Comparison of ENCODE assay signal across 12 cellular contexts in the genomic region with DNA sequence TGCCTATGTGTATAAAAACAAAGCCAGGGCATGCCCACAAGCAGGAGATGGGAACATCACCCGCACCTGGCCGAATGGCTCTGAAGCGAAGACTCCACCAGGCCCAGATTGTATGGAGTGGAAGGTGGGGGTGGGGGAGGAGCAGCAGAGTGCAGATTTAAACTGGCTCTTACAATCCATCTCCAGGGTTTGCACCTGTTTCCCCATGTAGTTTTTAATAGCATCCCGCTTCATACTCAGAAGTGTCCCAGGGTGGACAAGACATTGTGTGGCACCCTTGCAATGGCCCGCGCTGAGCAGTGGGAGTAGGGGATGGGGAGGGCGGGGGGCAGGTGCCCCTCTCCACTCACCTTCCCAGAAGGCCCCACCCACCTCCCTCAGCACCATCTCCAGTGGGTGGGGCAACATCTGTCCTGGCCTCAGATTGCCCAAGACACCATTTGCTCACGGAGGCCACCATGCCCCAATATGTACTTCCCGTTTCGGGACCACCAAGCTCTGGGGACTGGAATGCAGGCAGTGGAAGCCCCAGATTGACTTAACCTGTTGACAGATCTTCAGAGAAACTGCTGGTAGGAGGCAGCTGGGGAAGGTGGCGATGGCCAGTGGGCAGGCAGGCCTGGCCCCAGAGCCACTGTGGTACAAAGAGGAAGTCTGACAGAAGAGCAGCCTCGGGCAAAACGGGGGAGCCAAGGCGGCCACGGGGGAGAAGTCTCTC. TPM values are rescaled to one million over a fixed set of nuclear protein-coding genes. Genes with fewer than 3 reads are reported as not detected.
DNase-seq lines count a peak whose midpoint lies in the region; ATAC-seq and TF ChIP-seq lines count a peak whose summit lies in the region.
"Had no signal": no experiment of that assay in that cellular context is flagged by ENCODE, and none has a peak within 500 bp of the region (broad histone marks: within the 10 kb centered on the region; RNA-seq: fewer than 3 reads in every experiment).

No MANE protein-coding gene starts in this region.

- no peak overlapping the region for H3K4me2 ChIP-seq in OCI-LY7 (ENCODE audit: low read length)

- H3K4me3 ChIP-seq in OCI-LY7 (ENCODE audit: low read depth, low read length, poor library complexity, severe bottlenecking) (no peak overlapping the region), skeletal muscle tissue (ENCODE audit: low read length in 3 of 3) (no peak overlapping the region), prostate gland (no peak overlapping the region)
- H3K4me3 ChIP-seq in effector memory CD4-positive, alpha-beta T cell (ENCODE audit: insufficient read depth, low read depth, low read length, poor library complexity, severe bottlenecking): no peak overlapping the region

- intact Hi-C loops in OCI-LY7 (cut with micrococcal nuclease; ENCODE audit: unreplicated experiment) (no loop called here), prostate gland (cut with DNase I) (no loop called here)

- H2AFZ ChIP-seq in OCI-LY7 (ENCODE audit: low read length): no peak overlapping the region

- POLR2A ChIA-PET in OCI-LY7 (lab: Charles Lee): interaction anchor here (0.7 kb wide), 1 partner anchor 17 kb away, joined by 3 read pairs; no protein-coding TSS in a partner anchor

- CTCF ChIA-PET in OCI-LY7 (lab: Charles Lee; ENCODE audit: unreplicated experiment): interaction anchor here (0.6 kb wide), 1 partner anchor 113 kb away, joined by 3 read pairs; no protein-coding TSS in a partner anchor

- H3K4me1 ChIP-seq in OCI-LY7 (ENCODE audit: insufficient read depth, low read length, poor library complexity, severe bottlenecking): peaks cover 89% of the 10 kb centered on the region
- H3K4me1 ChIP-seq in effector memory CD4-positive, alpha-beta T cell (ENCODE audit: control insufficient read depth, insufficient read depth, low read length, poor library complexity, severe bottlenecking): peaks cover 99% of the 10 kb centered on the region
- H3K4me1 ChIP-seq in skeletal muscle tissue (ENCODE audit: control insufficient read depth in 3 of 3, insufficient read depth in 3 of 3, low read length in 3 of 3): peaks cover 74 to 84% (median 77%) of the 10 kb centered on the region in 3 donors
- no peaks in the 10 kb centered on the region for H3K4me1 ChIP-seq in prostate gland (replicated peaks)

- no peak for TF ChIP-seq CTCF in OCI-LY7 (conservative IDR thresholded peaks at IDR 0.05; ENCODE audit: low read length)
- TF ChIP-seq CTCF in prostate gland (IDR thresholded peaks at IDR 0.05): no peak

- no peaks in the 10 kb centered on the region for H3K27me3 ChIP-seq in effector memory CD4-positive, alpha-beta T cell (replicated peaks; ENCODE audit: control insufficient read depth, insufficient read depth, low read length, poor library complexity, severe bottlenecking)
- H3K27me3 ChIP-seq in skeletal muscle tissue (ENCODE audit: control insufficient read depth in 3 of 3, insufficient read depth in 3 of 3, low read length in 3 of 3) (no peaks in the 10 kb centered on the region), prostate gland (replicated peaks; ENCODE audit: insufficient read depth) (no peaks in the 10 kb centered on the region)

- H3K9ac ChIP-seq in skeletal muscle tissue (ENCODE audit: low read depth in 1 of 3, low read length in 3 of 3): peak overlapping the region in 1 of 3 donors; percentile 60

- WGBS in prostate gland: 84% methylated on average over 14 of the region's 15 CpGs

- H3K27ac ChIP-seq in OCI-LY7 (ENCODE audit: low read depth, low read length, poor library complexity, severe bottlenecking) (peak overlapping the region; percentile 88), skeletal muscle tissue (ENCODE audit: low read depth, low read length) (peak overlapping the region; percentile 67), prostate gland (no peak overlapping the region)
- H3K27ac ChIP-seq in effector memory CD4-positive, alpha-beta T cell (ENCODE audit: insufficient read depth, low read length, poor library complexity, severe bottlenecking): peak overlapping the region; percentile 78

- no peak for ATAC-seq in HG03571 (IDR thresholded peaks at IDR 0.05; ENCODE audit: unreplicated experiment)
- no peak for ATAC-seq in GM21515 (IDR thresholded peaks at IDR 0.05; ENCODE audit: unreplicated experiment)

- no peaks in the 10 kb centered on the region for H3K79me2 ChIP-seq in OCI-LY7 (ENCODE audit: insufficient read depth, low read depth, low read length)

- DNase-seq in NCI-H2171 treated with DMSO at 0.1 percent for 48 hours (lab: John Stamatoyannopoulos, UW): peak; percentile 23
- DNase-seq in NCI-H2171 (lab: John Stamatoyannopoulos, UW): no peak
- no peak for DNase-seq in OCI-LY7 (ENCODE audit: low spot score)
- no peak for DNase-seq in effector memory CD4-positive, alpha-beta T cell
- DNase-seq in prostate gland (ENCODE audit: low spot score): no peak
- DNase-seq: activated effector memory CD4-positive, alpha-beta T cell treated with anti-CD3 and anti-CD28 coated beads, Interleukin-2, amount 50 U/mL, for 16 hours; endodermal cell; NCI-H524 treated with DMSO at 0.1 percent for 48 hours had no signal

- no TSS peak for BruUV-seq in OCI-LY7 (replicated peaks; lab: Mats Ljungman, UMichigan)

- no peak for TF ChIP-seq POLR2A in prostate gland (IDR thresholded peaks at IDR 0.05)

- no peaks in the 10 kb centered on the region for H3K9me3 ChIP-seq in OCI-LY7 (ENCODE audit: low read length)
- no peaks in the 10 kb centered on the region for H3K9me3 ChIP-seq in effector memory CD4-positive, alpha-beta T cell (ENCODE audit: control insufficient read depth, low read length)
- H3K9me3 ChIP-seq in skeletal muscle tissue (ENCODE audit: control insufficient read depth in 3 of 3, low read length in 3 of 3): no peaks in the 10 kb centered on the region
- no peaks in the 10 kb centered on the region for H3K9me3 ChIP-seq in prostate gland

- no peaks in the 10 kb centered on the region for H3K36me3 ChIP-seq in OCI-LY7 (ENCODE audit: insufficient read depth, low read length)
- H3K36me3 ChIP-seq in effector memory CD4-positive, alpha-beta T cell (ENCODE audit: control insufficient read depth, insufficient read depth, low read length): peaks cover 38% of the 10 kb centered on the region
- H3K36me3 ChIP-seq in skeletal muscle tissue (ENCODE audit: control insufficient read depth in 3 of 3, insufficient read depth in 3 of 3, low read length in 3 of 3): peaks cover 6 to 27% (median 19%) of the 10 kb centered on the region in 3 donors
- no peaks in the 10 kb centered on the region for H3K36me3 ChIP-seq in prostate gland

- H4K20me1 ChIP-seq in OCI-LY7 (ENCODE audit: insufficient read depth, low read length): no peaks in the 10 kb centered on the region

- no peaks in the 10 kb centered on the region for H3K9me2 ChIP-seq in OCI-LY7 (ENCODE audit: insufficient read depth, low read length)

RNA-seq across cellular contexts. Expression of gene VSIR, which starts 23.0 kb away (rescaled TPM):
- 2.1 and 2.2 TPM in 2 replicates for total RNA-seq in OCI-LY7 (2014; rRNA removed; shearing (Covaris generic))
- 4.9 and 9.0 TPM in 2 replicates for total RNA-seq in OCI-LY7 (2022)
- 13.6 TPM for total RNA-seq in skeletal muscle tissue
- total RNA-seq in prostate gland: 10 to 100 TPM; 23.1 to 40.2 TPM

RNA-seq across cellular contexts. Expression of gene C10orf105, which starts 30.7 kb away (rescaled TPM):
- 0.09 TPM in 1 of 2 replicates, not detected in the other for total RNA-seq in OCI-LY7 (2014; rRNA removed; shearing (Covaris generic))
- total RNA-seq in OCI-LY7 (2022) (0.09 and 0.15 TPM in 2 replicates), skeletal muscle tissue (not detected), prostate gland (under 1 TPM in 1 of 2 donors, not detected in 1; 0.11 TPM)
- total RNA-seq: progenitor cell of endocrine pancreas had no signal

Comparison
In these comparisons a context has a peak if more than half of its experiments do, and no peak if none do; other contexts are left out.
1. H3K27ac ChIP-seq: peak in OCI-LY7 (single experiment), effector memory CD4-positive, alpha-beta T cell (single experiment) and skeletal muscle tissue (single experiment); none in prostate gland (0 of 2).